ENCODE assay signal across 20 cellular contexts in the genomic region with DNA sequence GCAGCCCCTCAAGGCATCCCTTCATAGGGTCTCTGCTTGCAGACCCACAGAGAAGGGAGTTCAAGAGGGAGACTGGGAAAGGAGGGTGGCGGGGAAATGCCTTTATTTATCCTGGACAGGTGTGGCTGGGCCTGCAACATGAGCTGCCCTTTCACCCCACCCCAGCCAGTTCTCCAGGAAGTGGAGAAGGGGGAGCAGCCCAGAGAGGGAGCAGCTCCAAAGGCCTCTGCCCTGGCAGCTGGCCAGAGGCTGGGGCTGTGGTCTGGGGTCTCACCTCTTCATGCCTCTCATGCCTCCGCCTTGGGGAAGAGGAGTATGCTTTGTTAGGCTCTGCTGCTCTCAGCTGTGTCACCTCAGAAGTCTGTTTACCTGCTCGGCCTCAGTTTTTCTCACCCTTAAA. TPM values are rescaled to one million over a fixed set of nuclear protein-coding genes. Genes with fewer than 3 reads are reported as not detected.
DNase-seq lines count a peak whose midpoint lies in the region; ATAC-seq, FAIRE-seq and TF ChIP-seq lines count a peak whose summit lies in the region.
"Had no signal": no experiment of that assay in that cellular context is flagged by ENCODE, and none has a peak within 500 bp of the region (broad histone marks: within the 10 kb centered on the region; RNA-seq: fewer than 3 reads in every experiment).

No MANE protein-coding gene starts in this region.

- H4K8ac ChIP-seq in H1 (ENCODE audit: extremely low read depth, insufficient read depth, low read length): no peak overlapping the region

- H2AK5ac ChIP-seq in H1 (ENCODE audit: low read depth, low read length): no peak overlapping the region

- no peaks in the 10 kb centered on the region for H4K20me1 ChIP-seq in H1 (replicated peaks in 1 of 2; ENCODE audit: control insufficient read depth in 1 of 2, insufficient read depth in 2 of 2, low read length in 2 of 2)

- H3K36me3 Mint-ChIP-seq in nephron (ENCODE audit: low read depth): no peaks in the 10 kb centered on the region
- H3K36me3 Mint-ChIP-seq: CD8-positive, alpha-beta T cell had no signal

- no peak overlapping the region for H4K5ac ChIP-seq in H1 (ENCODE audit: insufficient read length, low read depth, low read length)

- peak overlapping the region in 2 of 3 experiments; percentile 10 to 92 for H3K4me3 Mint-ChIP-seq in nephron
- H3K4me3 Mint-ChIP-seq: CD8-positive, alpha-beta T cell; stimulated activated naive CD8-positive, alpha-beta T cell treated with anti-CD3 and anti-CD28 coated beads, Interleukin-15, Interleukin-2, amounts not matched to agents 100 ng/mL and 50 ng/mL, for 24 hours had no signal

- H3K4me2 ChIP-seq in H1 (ENCODE audit: insufficient read depth in 1 of 2, low read depth in 2 of 2, low read length in 2 of 2): no peak overlapping the region

- H3K23ac ChIP-seq in H1 (ENCODE audit: insufficient read length): no peak overlapping the region

- TF ChIP-seq RAD21 in H1 (IDR thresholded peaks at IDR 0.05 in 1 of 2, conservative IDR thresholded peaks at IDR 0.05 in 1 of 2; ENCODE audit: low read depth in 2 of 2, low read length in 2 of 2): no peak

- no peak overlapping the region for H3K14ac ChIP-seq in H1 (ENCODE audit: insufficient read length)

- ATAC-seq in heart left ventricle (no peak), GM21526 (IDR thresholded peaks at IDR 0.05; ENCODE audit: low FRiP score, unreplicated experiment) (no peak), GM21515 (IDR thresholded peaks at IDR 0.05; ENCODE audit: unreplicated experiment) (no peak)
- ATAC-seq: activated CD4-positive, CD25-positive, alpha-beta regulatory T cell treated with anti-CD3 and anti-CD28 coated beads, Interleukin-2, amount 50 U/mL, for 24 hours; CD8-positive, alpha-beta T cell had no signal

- H3K9me3 ChIP-seq in heart left ventricle: no peaks in the 10 kb centered on the region
- no peaks in the 10 kb centered on the region for H3K9me3 ChIP-seq in H1 (ENCODE audit: insufficient read depth in 2 of 2, low read depth in 1 of 2, low read length in 1 of 2)
- H3K9me3 ChIP-seq in vagina: no peaks in the 10 kb centered on the region
- H3K9me3 ChIP-seq: spleen had no signal

- CTCF ChIA-PET in H1 (lab: Charles Lee; ENCODE audit: partially characterized antibody): interaction anchor here (0.7 to 4.9 kb wide), 8 partner anchors 9 to 267 kb away, joined by 3 to 50 read pairs (median 6); no protein-coding TSS in a partner anchor

- H3K4me1 ChIP-seq in heart left ventricle: peaks cover 2 to 68% (median 25%) of the 10 kb centered on the region in 12 donors
- H3K4me1 ChIP-seq in H1 (replicated peaks in 1 of 4; ENCODE audit: control insufficient read depth in 3 of 4, insufficient read depth in 4 of 4, low read length in 3 of 4): peaks cover 3 to 43% (median 25%) of the 10 kb centered on the region in 4 experiments
- peaks cover 11% of the 10 kb centered on the region for H3K4me1 ChIP-seq in vagina
- H3K4me1 ChIP-seq: spleen had no signal

- no peaks in the 10 kb centered on the region for H3K9me3 Mint-ChIP-seq in nephron
- H3K9me3 Mint-ChIP-seq: CD8-positive, alpha-beta T cell; stimulated activated naive CD8-positive, alpha-beta T cell treated with anti-CD3 and anti-CD28 coated beads, Interleukin-15, Interleukin-2, amounts not matched to agents 100 ng/mL and 50 ng/mL, for 24 hours had no signal

- no peaks in the 10 kb centered on the region for H3K79me1 ChIP-seq in H1 (ENCODE audit: low read depth, low read length)

- H3K27ac ChIP-seq in heart left ventricle (peak overlapping the region; percentile 87 to 100 (median 96)), H1 (ENCODE audit: low read depth, low read length) (no peak overlapping the region), vagina (peak overlapping the region; percentile 11)
- H3K27ac ChIP-seq: RWPE1, spleen had no signal

- H3K9ac ChIP-seq in H1 (replicated peaks in 1 of 4; ENCODE audit: extremely low read depth in 1 of 4, low read depth in 3 of 4, low read length in 3 of 4): no peak overlapping the region

- intact Hi-C loops in heart left ventricle (cut with DNase I): loop anchor here in 1 of 10 donors (10.0 kb wide), 1 partner anchor 77 kb away; no protein-coding TSS in a partner anchor
- intact Hi-C loops in cardiac septum (cut with DNase I): no loop called here
- intact Hi-C loops in vagina (cut with DNase I): no loop called here

- H3K4ac ChIP-seq in H1 (replicated peaks; ENCODE audit: insufficient read length, low read depth, low read length): peak overlapping the region; percentile 53

- peak overlapping the region; percentile 38 to 89 (median 65) for H3K4me3 ChIP-seq in heart left ventricle
- no peak overlapping the region for H3K4me3 ChIP-seq in H1 (ENCODE audit: extremely low read depth in 1 of 4, insufficient read depth in 2 of 4, low read depth in 3 of 4, low read length in 4 of 4)
- H3K4me3 ChIP-seq in vagina: peak overlapping the region in 1 of 2 donors; percentile 44
- H3K4me3 ChIP-seq: spleen had no signal

- H3K27ac Mint-ChIP-seq in nephron: no peak overlapping the region
- H3K27ac Mint-ChIP-seq: CD8-positive, alpha-beta T cell; stimulated activated naive CD8-positive, alpha-beta T cell treated with anti-CD3 and anti-CD28 coated beads, Interleukin-15, Interleukin-2, amounts not matched to agents 100 ng/mL and 50 ng/mL, for 24 hours had no signal

- H4K91ac ChIP-seq in H1 (replicated peaks; ENCODE audit: insufficient read length, low read length): peak overlapping the region; percentile 54

- H3K18ac ChIP-seq in H1 (ENCODE audit: extremely low read depth, low read length): peak overlapping the region; percentile 15; the same call in 1 of the 2 replicates

- H2BK12ac ChIP-seq in H1 (ENCODE audit: low read depth, low read length): no peak overlapping the region

- DNase-seq in heart left ventricle (peak in 2 of 5 donors; percentile 56 to 65), cardiac septum (ENCODE audit: low spot score) (no peak), H1 (ENCODE audit: low read depth in 1 of 2, low spot score in 2 of 2) (no peak), vagina (ENCODE audit: extremely low spot score in 2 of 2) (no peak), COR-L47 (lab: John Stamatoyannopoulos, UW) (no peak)
- DNase-seq: activated naive CD4-positive, alpha-beta T cell treated with Interleukin-2 at 50 U/mL for 16 hours; CD8-positive, alpha-beta T cell; NCI-H187 treated with DMSO at 0.1 percent for 48 hours; NCI-H82; nucleus accumbens; spleen had no signal

- POLR2A ChIA-PET in H1 (lab: Charles Lee; ENCODE audit: partially characterized antibody): interaction anchor here (1.0 to 1.1 kb wide), 2 partner anchors 28 to 263 kb away, joined by 3 to 5 read pairs; no protein-coding TSS in a partner anchor

- H2AFZ ChIP-seq in H1 (ENCODE audit: low read length): no peak overlapping the region

- no peak for TF ChIP-seq EP300 in H1 (IDR thresholded peaks at IDR 0.05; ENCODE audit: borderline replicate concordance in 1 of 2, low read depth in 2 of 2, low read length in 2 of 2)

- peaks cover 63% of the 10 kb centered on the region for H3K4me1 Mint-ChIP-seq in nephron

- no peaks in the 10 kb centered on the region for H3K23me2 ChIP-seq in H1 (ENCODE audit: low read depth, low read length)

- H3K27me3 ChIP-seq in heart left ventricle (no peaks in the 10 kb centered on the region), H1 (replicated peaks in 1 of 4; ENCODE audit: control insufficient read depth in 3 of 4, extremely low read depth in 1 of 4, insufficient read depth in 3 of 4, low read length in 3 of 4) (no peaks in the 10 kb centered on the region), vagina (no peaks in the 10 kb centered on the region)

- H2BK15ac ChIP-seq in H1 (ENCODE audit: low read length): peak overlapping the region; percentile 46; the same call in 1 of the 2 replicates

- TF ChIP-seq POLR2A in heart left ventricle (IDR thresholded peaks at IDR 0.05) (no peak), H1 (IDR thresholded peaks at IDR 0.05; ENCODE audit: control extremely low read depth in 1 of 2, low read depth in 2 of 2, low read length in 2 of 2) (no peak), vagina (IDR thresholded peaks at IDR 0.05) (no peak)

- 0 out of 2 replicates have a peak overlapping the region, but pooled peaks have one; percentile 48 for H2BK20ac ChIP-seq in H1 (ENCODE audit: low read length)

- H3K79me2 ChIP-seq in H1 (ENCODE audit: control insufficient read depth in 1 of 2, insufficient read depth in 2 of 2, low read length in 2 of 2): no peaks in the 10 kb centered on the region

- no peak for TF ChIP-seq CTCF in heart left ventricle (IDR thresholded peaks at IDR 0.05)
- no peak for TF ChIP-seq CTCF in H1 (IDR thresholded peaks at IDR 0.05; ENCODE audit: control extremely low read depth in 1 of 3, insufficient read depth in 1 of 3, low read depth in 1 of 3, low read length in 3 of 3)
- TF ChIP-seq CTCF in nephron (IDR thresholded peaks at IDR 0.05; ENCODE audit: unreplicated experiment in 3 of 3): no peak
- no peak for TF ChIP-seq CTCF in vagina (IDR thresholded peaks at IDR 0.05)

- FAIRE-seq in H1 (lab: Jason Lieb, UNC): no peak
- FAIRE-seq: G401.6 had no signal

- peak overlapping the region; percentile 20; the same call in 1 of the 2 replicates for H2BK5ac ChIP-seq in H1 (ENCODE audit: low read depth, low read length)

- H3K56ac ChIP-seq in H1 (replicated peaks; ENCODE audit: insufficient read length, low read depth, low read length): no peak overlapping the region

- 33 to 61% (median 41%) methylated on average over 3 of the region's 3 CpGs for WGBS in heart left ventricle, 4 donors
- WGBS in H1 (ENCODE audit: extremely low coverage in 1 of 2, insufficient coverage in 1 of 2, insufficient read length in 1 of 2, insufficient replicate concordance in 2 of 2, low coverage in 1 of 2, low lambda C conversion rate in 2 of 2, missing lambda C conversion rate in 1 of 2), 2 experiments: 91% methylated on average over 3 of the region's 3 CpGs; no CpG with 5 or more reads in 1 of the 2 experiments

- peaks cover 0 to 23% (median 11%) of the 10 kb centered on the region in 9 donors for H3K36me3 ChIP-seq in heart left ventricle
- H3K36me3 ChIP-seq in H1 (ENCODE audit: control insufficient read depth in 2 of 4, insufficient read depth in 4 of 4, low read length in 3 of 4): no peaks in the 10 kb centered on the region
- no peaks in the 10 kb centered on the region for H3K36me3 ChIP-seq in vagina
- H3K36me3 ChIP-seq: spleen had no signal

- no peak overlapping the region for H2BK120ac ChIP-seq in H1 (replicated peaks; ENCODE audit: low read depth, low read length)

- H3K27me3 Mint-ChIP-seq in nephron (ENCODE audit: low read depth): peaks cover 34% of the 10 kb centered on the region
- H3K27me3 Mint-ChIP-seq: stimulated activated naive CD8-positive, alpha-beta T cell treated with anti-CD3 and anti-CD28 coated beads, Interleukin-15, Interleukin-2, amounts not matched to agents 100 ng/mL and 50 ng/mL, for 24 hours had no signal

RNA-seq across cellular contexts. Expression of gene LDB3, which starts 3.1 kb away (rescaled TPM):
- total RNA-seq in heart left ventricle (1,000 to 10,000 TPM in 7 of 9 donors, 100 to 1,000 TPM in 2; 800 to 1,716 (median 1,273) TPM), cardiac septum (1,178 TPM), vagina (4.7 TPM)
- polyA plus RNA-seq in heart left ventricle (1,000 to 10,000 TPM in 1 of 2 donors, 100 to 1,000 TPM in 1; 165 to 1,759 TPM), H1 (2011; rRNA removed) (0.17 and 0.20 TPM in 2 replicates)
- total RNA-seq in H1 (2021; fragmentation: NEBNext Ultra II Directional; extraction: Animal tissue kit (Norgen Biotek cat#: 25700)): 0.40 and 0.43 TPM in 2 replicates
- polyA plus RNA-seq in H1 (2011; cell fraction: cytosol; rRNA removed): 0.28 TPM
- 0.20 TPM for polyA plus RNA-seq in H1 (2011; cell fraction: nucleus; rRNA removed)
- 0.35 to 0.62 TPM (median 0.59 TPM) in 4 replicates for polyA plus RNA-seq in H1 (2012, experiment 1 of 2)
- polyA plus RNA-seq in H1 (2012, experiment 2 of 2): 0.17 TPM
- 0.55 TPM for polyA plus RNA-seq in H1 (2013, experiment 1 of 2)
- 0.74 TPM for polyA plus RNA-seq in H1 (2013, experiment 2 of 2)
- polyA minus RNA-seq in H1 (2011; rRNA and poly(A)+ RNA removed): 0.49 and 1.2 TPM in 2 replicates
- polyA minus RNA-seq in H1 (2011; cell fraction: cytosol; rRNA and poly(A)+ RNA removed): 0.29 TPM
- 1.1 TPM for polyA minus RNA-seq in H1 (2011; cell fraction: nucleus; rRNA and poly(A)+ RNA removed)
- total RNA-seq: CD8-positive, alpha-beta T cell; T-helper 1 cell treated with Interleukin-12 subunit alpha and Interleukin-12 subunit beta and Interleukin-4 antibody, amounts not matched to agents 30 ng/mL and 1 ng/mL, for 36 hours had no signal

RNA-seq across cellular contexts. Expression of gene OPN4, which starts 17.1 kb away (rescaled TPM):
- under 1 TPM in 3 of 9 donors, not detected in 6; 0.19 to 0.28 (median 0.25) TPM for total RNA-seq in heart left ventricle
- under 1 TPM; 0.03 to 0.08 TPM for polyA plus RNA-seq in heart left ventricle
- total RNA-seq in cardiac septum: not detected
- not detected in 2 replicates for total RNA-seq in H1 (2021; fragmentation: NEBNext Ultra II Directional; extraction: Animal tissue kit (Norgen Biotek cat#: 25700))
- not detected in 2 replicates for polyA plus RNA-seq in H1 (2011; rRNA removed)
- not detected for polyA plus RNA-seq in H1 (2011; cell fraction: cytosol; rRNA removed)
- not detected for polyA plus RNA-seq in H1 (2011; cell fraction: nucleus; rRNA removed)
- not detected in 4 replicates for polyA plus RNA-seq in H1 (2012, experiment 1 of 2)
- not detected for polyA plus RNA-seq in H1 (2012, experiment 2 of 2)
- not detected for polyA plus RNA-seq in H1 (2013, experiment 1 of 2)
- polyA plus RNA-seq in H1 (2013, experiment 2 of 2): not detected
- polyA minus RNA-seq in H1 (2011; rRNA and poly(A)+ RNA removed): not detected in 2 replicates
- not detected for polyA minus RNA-seq in H1 (2011; cell fraction: cytosol; rRNA and poly(A)+ RNA removed)
- polyA minus RNA-seq in H1 (2011; cell fraction: nucleus; rRNA and poly(A)+ RNA removed): not detected
- not detected for total RNA-seq in vagina
- total RNA-seq: A673; CD8-positive, alpha-beta T cell; spleen; T-helper 1 cell treated with Interleukin-12 subunit alpha and Interleukin-12 subunit beta and Interleukin-4 antibody, amounts not matched to agents 30 ng/mL and 1 ng/mL, for 36 hours had no signal
- polyA plus RNA-seq: spleen had no signal

Comparison
In these comparisons a context has a peak if more than half of its experiments do, and no peak if none do; other contexts are left out.
1. H3K4me3 ChIP-seq: peak in heart left ventricle (12 of 12); none in H1 (0 of 4).
2. RNA of gene LDB3, which starts 3.1 kb away (total RNA-seq): 800 to 1,716 TPM in heart left ventricle and 1,178 TPM in cardiac septum (single experiment); 4.7 TPM in vagina (single experiment) and 0.40 to 0.43 TPM in H1; every median in the first group is over 100 times any median in the second.